ENCODE assay signal across 8 cellular contexts in genomic region chr1:28886731-28887417, GRCh38. TPM values are rescaled to one million over a fixed set of nuclear protein-coding genes. Genes with fewer than 3 reads are reported as not detected.
DNase-seq lines count a peak whose midpoint lies in the region; ATAC-seq, FAIRE-seq and TF ChIP-seq lines count a peak whose summit lies in the region.

No MANE protein-coding gene starts in this region.

- no peaks in the 10 kb centered on the region for H3K27me3 ChIP-seq in astrocyte (ENCODE audit: insufficient read depth, low read length)
- no peaks in the 10 kb centered on the region for H3K27me3 ChIP-seq in hepatocyte

- peaks cover 17% of the 10 kb centered on the region for H3K4me1 Mint-ChIP-seq in astrocyte (ENCODE audit: low read depth, unreplicated experiment)

- TF ChIP-seq CTCF in astrocyte (IDR thresholded peaks at IDR 0.05; ENCODE audit: insufficient read depth, low read depth, low read length) (no peak), hepatocyte (IDR thresholded peaks at IDR 0.05; ENCODE audit: poor library complexity) (no peak)

- H3K9me2 ChIP-seq in hepatocyte (replicated peaks; ENCODE audit: insufficient read depth): no peaks in the 10 kb centered on the region

- no peaks in the 10 kb centered on the region for H3K9me3 Mint-ChIP-seq in astrocyte (ENCODE audit: unreplicated experiment)

- H3K4me2 ChIP-seq in astrocyte (ENCODE audit: low read length) (peak overlapping the region; percentile 96), hepatocyte (peak overlapping the region; percentile 96)

- H3K27me3 Mint-ChIP-seq in astrocyte (ENCODE audit: low read depth, unreplicated experiment): no peaks in the 10 kb centered on the region

- H2AFZ ChIP-seq in astrocyte (ENCODE audit: low read depth, low read length) (peak overlapping the region; percentile 79), hepatocyte (peak overlapping the region; percentile 93)

- no peak for FAIRE-seq in astrocyte (lab: Jason Lieb, UNC)

- H3K27ac ChIP-seq in astrocyte (ENCODE audit: low read depth, low read length) (no peak overlapping the region), hepatocyte (peak overlapping the region; percentile 81)

- peaks cover 17% of the 10 kb centered on the region for H3K4me1 ChIP-seq in astrocyte (ENCODE audit: insufficient read depth, low read length)
- peaks cover 19% of the 10 kb centered on the region for H3K4me1 ChIP-seq in hepatocyte (ENCODE audit: insufficient read depth)

- H3K79me2 ChIP-seq in astrocyte (ENCODE audit: insufficient read depth, low read length) (no peaks in the 10 kb centered on the region), hepatocyte (peaks cover 11% of the 10 kb centered on the region)

- no peaks in the 10 kb centered on the region for H4K20me1 ChIP-seq in astrocyte (ENCODE audit: insufficient read depth, low read length)
- H4K20me1 ChIP-seq in hepatocyte (ENCODE audit: insufficient read depth, poor library complexity, severe bottlenecking): no peaks in the 10 kb centered on the region

- H3K27ac Mint-ChIP-seq in astrocyte (ENCODE audit: unreplicated experiment): peak overlapping the region; percentile 89

- peak overlapping the region; percentile 74 for H3K9ac ChIP-seq in astrocyte (ENCODE audit: low read length)

- H3K4me3 Mint-ChIP-seq in astrocyte (ENCODE audit: unreplicated experiment): peak overlapping the region; percentile 88

- H3K9me3 ChIP-seq in astrocyte (ENCODE audit: insufficient read depth, low read depth, low read length) (no peaks in the 10 kb centered on the region), hepatocyte (ENCODE audit: low read depth) (no peaks in the 10 kb centered on the region)

- peak; percentile 63 for ATAC-seq in HG02571 (IDR thresholded peaks at IDR 0.05; ENCODE audit: unreplicated experiment)
- no peak for ATAC-seq in HG03520 (IDR thresholded peaks at IDR 0.05; ENCODE audit: unreplicated experiment)

- DNase-seq in ELR (ENCODE audit: low read depth): peak; percentile 71
- peak; percentile 27 for DNase-seq in NCI-H146 treated with DMSO at 0.1 percent for 48 hours (lab: John Stamatoyannopoulos, UW; ENCODE audit: unreplicated experiment)
- DNase-seq in T-helper 9 cell: peak; percentile 91
- peak; percentile 52 for DNase-seq in astrocyte (ENCODE audit: low read depth)
- peak; percentile 94 for DNase-seq in hepatocyte (ENCODE audit: low spot score)
- peak; percentile 85 for DNase-seq in retina

- H3K36me3 ChIP-seq in astrocyte (ENCODE audit: insufficient read depth, low read length): no peaks in the 10 kb centered on the region
- no peaks in the 10 kb centered on the region for H3K36me3 ChIP-seq in hepatocyte (replicated peaks; ENCODE audit: insufficient read depth, low read depth)

- H3K4me3 ChIP-seq in astrocyte (ENCODE audit: insufficient read depth, low read depth, low read length) (peak overlapping the region; percentile 68), hepatocyte (peak overlapping the region; percentile 53)

- 1% methylated on average over 28 of the region's 43 CpGs for WGBS in hepatocyte (ENCODE audit: low lambda C conversion rate, missing lambda C conversion rate)

- H3K36me3 Mint-ChIP-seq in astrocyte (ENCODE audit: low read depth, unreplicated experiment): peaks cover 1% of the 10 kb centered on the region

RNA-seq across cellular contexts. Expression of gene EPB41, which starts 27.5 kb away (rescaled TPM):
- total RNA-seq in astrocyte (13.9 and 14.2 TPM in 2 replicates), hepatocyte (51.7 and 60.8 TPM in 2 replicates)
- 13.2 and 20.5 TPM in 2 replicates for polyA plus RNA-seq in hepatocyte

Comparison
In these comparisons a context has a peak if more than half of its experiments do, and no peak if none do; other contexts are left out.
1. DNase-seq: peak in every context shown above with its lines; median percentile 94 in hepatocyte; 91 in T-helper 9 cell; 85 in retina; 71 in ELR; 52 in astrocyte; 27 in NCI-H146 treated with DMSO at 0.1 percent for 48 hours.